18 cellular contexts compared by ENCODE assay signal in genomic region chr16:31693733-31694132, GRCh38.
DNase-seq lines count a peak whose midpoint lies in the region; ATAC-seq, FAIRE-seq and TF ChIP-seq lines count a peak whose summit lies in the region.
"Had no signal": no experiment of that assay in that cellular context is flagged by ENCODE, and none has a peak within 500 bp of the region (broad histone marks: within the 10 kb centered on the region; RNA-seq: fewer than 3 reads in every experiment).

No MANE protein-coding gene starts in this region.

- H3K9ac ChIP-seq in HepG2 (ENCODE audit: insufficient read depth, low read depth, low read length) (no peak overlapping the region), mesenchymal stem cell (ENCODE audit: low read length) (no peak overlapping the region)
- H3K9ac ChIP-seq: BLaER1 had no signal

- TF ChIP-seq CTCF in HepG2 (CRISPR knock-in tag; IDR thresholded peaks at IDR 0.05) (no peak), right lobe of liver (IDR thresholded peaks at IDR 0.05) (no peak), bronchial epithelial cell (IDR thresholded peaks at IDR 0.05; ENCODE audit: insufficient read depth, low read length, severe bottlenecking) (no peak), GM23338 (conservative IDR thresholded peaks at IDR 0.05; ENCODE audit: low read depth in 2 of 2) (no peak)

- TF ChIP-seq EP300 in HepG2 (IDR thresholded peaks at IDR 0.05; ENCODE audit: low read depth in 2 of 2, low read length in 2 of 2): no peak
- no peak for TF ChIP-seq EP300 in HepG2 (CRISPR knock-in tag; IDR thresholded peaks at IDR 0.05; ENCODE audit: borderline replicate concordance)

- WGBS in HepG2 (ENCODE audit: low lambda C conversion rate): 78% methylated on average over 6 of the region's 6 CpGs
- 86% methylated on average over 6 of the region's 6 CpGs for WGBS in right lobe of liver (ENCODE audit: insufficient coverage, low coverage, low lambda C conversion rate, missing lambda C conversion rate)
- WGBS in mesenchymal stem cell: 96% methylated on average over 5 of the region's 6 CpGs
- WGBS in thymus: 96% methylated on average over 6 of the region's 6 CpGs

- no peak overlapping the region for H3K23ac ChIP-seq in mesenchymal stem cell (ENCODE audit: low read length in 2 of 2)

- no peak for TF ChIP-seq RAD21 in HepG2 (CRISPR knock-in tag; IDR thresholded peaks at IDR 0.05)

- H3K36me3 ChIP-seq in HepG2 (replicated peaks in 1 of 2; ENCODE audit: control insufficient read depth in 1 of 2, insufficient read depth in 2 of 2, low read length in 2 of 2) (no peaks in the 10 kb centered on the region), right lobe of liver (no peaks in the 10 kb centered on the region), bronchial epithelial cell (ENCODE audit: control insufficient read depth, insufficient read depth, low read length) (no peaks in the 10 kb centered on the region), mesenchymal stem cell (ENCODE audit: control insufficient read depth in 1 of 2, insufficient read depth in 2 of 2, low read depth in 1 of 2, low read length in 2 of 2) (no peaks in the 10 kb centered on the region), thymus (ENCODE audit: control insufficient read depth, insufficient read depth) (no peaks in the 10 kb centered on the region), GM23338 (ENCODE audit: insufficient read depth) (no peaks in the 10 kb centered on the region)
- H3K36me3 ChIP-seq: BLaER1 had no signal

- H2BK120ac ChIP-seq in mesenchymal stem cell (ENCODE audit: low read depth, low read length): no peak overlapping the region

- no peaks in the 10 kb centered on the region for H3F3A ChIP-seq in GM23338 (replicated peaks; ENCODE audit: low read depth)

- no TSS peak for BruUV-seq in HepG2 (replicated peaks; lab: Mats Ljungman, UMichigan)

- H2AFZ ChIP-seq in HepG2 (ENCODE audit: low read length) (no peak overlapping the region), mesenchymal stem cell (ENCODE audit: low read depth, low read length) (no peak overlapping the region), GM23338 (no peak overlapping the region)

- TF ChIP-seq POLR2A in HepG2 (IDR thresholded peaks at IDR 0.05; ENCODE audit: insufficient read depth in 1 of 2, low read depth in 2 of 2, low read length in 2 of 2) (no peak), right lobe of liver (IDR thresholded peaks at IDR 0.05) (no peak)

- no peaks in the 10 kb centered on the region for H3K9me2 ChIP-seq in GM23338 (ENCODE audit: insufficient read depth)

- H4K20me1 ChIP-seq in HepG2 (ENCODE audit: insufficient read depth, low read length) (no peaks in the 10 kb centered on the region), GM23338 (replicated peaks; ENCODE audit: insufficient read depth) (no peaks in the 10 kb centered on the region)
- H4K20me1 ChIP-seq: BLaER1 had no signal

- POLR2A ChIA-PET in HepG2 (lab: Yijun Ruan, JAX): no interaction called here

- H3K4me1 ChIP-seq in HepG2 (ENCODE audit: insufficient read depth, low read length): peaks cover 13% of the 10 kb centered on the region
- no peaks in the 10 kb centered on the region for H3K4me1 ChIP-seq in right lobe of liver
- H3K4me1 ChIP-seq in mesenchymal stem cell (ENCODE audit: control insufficient read depth, insufficient read depth, low read depth, low read length): peaks cover 2% of the 10 kb centered on the region
- H3K4me1 ChIP-seq in thymus (ENCODE audit: control insufficient read depth, insufficient read depth, low read length): peaks cover 5% of the 10 kb centered on the region
- no peaks in the 10 kb centered on the region for H3K4me1 ChIP-seq in GM23338 (ENCODE audit: insufficient read depth)

- ATAC-seq in HepG2: no peak
- ATAC-seq in right lobe of liver: no peak
- ATAC-seq in GM23338: no peak

- H3K79me2 ChIP-seq in HepG2 (ENCODE audit: insufficient read depth, low read length) (no peaks in the 10 kb centered on the region), GM23338 (replicated peaks; ENCODE audit: insufficient read depth) (no peaks in the 10 kb centered on the region)

- H3K9me3 Mint-ChIP-seq in GM23338: peaks cover 26% of the 10 kb centered on the region
- H3K9me3 Mint-ChIP-seq: HFFc6 had no signal

- H3K36me3 Mint-ChIP-seq in GM23338 (ENCODE audit: low read depth): no peaks in the 10 kb centered on the region
- H3K36me3 Mint-ChIP-seq: CD14-positive monocyte; CD4-positive, alpha-beta memory T cell had no signal

- H3K27ac ChIP-seq in HepG2 (ENCODE audit: extremely low read length, insufficient read depth, low read length) (no peak overlapping the region), right lobe of liver (no peak overlapping the region), mesenchymal stem cell (ENCODE audit: low read length, poor library complexity, severe bottlenecking) (no peak overlapping the region), thymus (ENCODE audit: low read depth) (peak overlapping the region; percentile 60), GM23338 (ENCODE audit: low read depth) (no peak overlapping the region)
- H3K27ac ChIP-seq: BLaER1 had no signal

- H2BK12ac ChIP-seq in mesenchymal stem cell (ENCODE audit: low read length in 2 of 2): no peak overlapping the region

- no peaks in the 10 kb centered on the region for H3K79me1 ChIP-seq in mesenchymal stem cell (replicated peaks; ENCODE audit: low read length, poor library complexity, severe bottlenecking)

- H3K4me2 ChIP-seq in HepG2 (ENCODE audit: low read depth, low read length) (no peak overlapping the region), mesenchymal stem cell (ENCODE audit: low read length, poor library complexity, severe bottlenecking) (no peak overlapping the region), GM23338 (no peak overlapping the region)
- H3K4me2 ChIP-seq: BLaER1 had no signal

- H3K9me3 ChIP-seq in HepG2 (ENCODE audit: low read length): no peaks in the 10 kb centered on the region
- no peaks in the 10 kb centered on the region for H3K9me3 ChIP-seq in right lobe of liver
- no peaks in the 10 kb centered on the region for H3K9me3 ChIP-seq in mesenchymal stem cell (ENCODE audit: control insufficient read depth, low read length)
- no peaks in the 10 kb centered on the region for H3K9me3 ChIP-seq in thymus (ENCODE audit: control insufficient read depth)
- H3K9me3 ChIP-seq: BLaER1 had no signal

- FAIRE-seq in HepG2 (lab: Jason Lieb, UNC) (no peak), bronchial epithelial cell (lab: Jason Lieb, UNC) (peak; percentile 36)
- FAIRE-seq: H54 had no signal

- no peak overlapping the region for H3K4me3 Mint-ChIP-seq in GM23338
- H3K4me3 Mint-ChIP-seq: CD14-positive monocyte; CD4-positive, alpha-beta memory T cell; HFFc6 had no signal

- DNase-seq in HepG2 (ENCODE audit: low spot score) (no peak), right lobe of liver (no peak), bronchial epithelial cell (ENCODE audit: low read depth) (no peak), mesenchymal stem cell (no peak), foreskin melanocyte (no peak), GM23338 (ENCODE audit: low spot score) (no peak)
- no peak for DNase-seq in activated CD8-positive, alpha-beta memory T cell treated with anti-CD3 and anti-CD28 coated beads, Interleukin-2, amount 50 U/mL, for 4 hours
- DNase-seq: 8988T; CD4-positive, alpha-beta memory T cell; DMS153; DMS79; GF-D8; HCEC 1CT; HFFc6 had no signal

- no peak overlapping the region for H3K14ac ChIP-seq in mesenchymal stem cell (ENCODE audit: low read length in 2 of 2)

- no peak overlapping the region for H3K4ac ChIP-seq in mesenchymal stem cell (ENCODE audit: low read depth in 1 of 2, low read length in 2 of 2)

- H3K27me3 ChIP-seq in HepG2 (ENCODE audit: control insufficient read depth in 1 of 2, insufficient read depth in 2 of 2, low read length in 2 of 2): no peaks in the 10 kb centered on the region; a peak in 1 of 5 replicates
- no peaks in the 10 kb centered on the region for H3K27me3 ChIP-seq in right lobe of liver
- no peaks in the 10 kb centered on the region for H3K27me3 ChIP-seq in bronchial epithelial cell (ENCODE audit: control insufficient read depth, insufficient read depth, low read length)
- H3K27me3 ChIP-seq in mesenchymal stem cell (ENCODE audit: control insufficient read depth in 1 of 2, insufficient read depth in 1 of 2, low read length in 2 of 2): peaks cover 16 to 19% of the 10 kb centered on the region in 2 experiments
- no peaks in the 10 kb centered on the region for H3K27me3 ChIP-seq in thymus (ENCODE audit: control insufficient read depth, insufficient read depth)
- no peaks in the 10 kb centered on the region for H3K27me3 ChIP-seq in GM23338 (ENCODE audit: insufficient read depth)
- H3K27me3 ChIP-seq: BLaER1 had no signal

- peak overlapping the region; percentile 23 for H4K91ac ChIP-seq in mesenchymal stem cell (ENCODE audit: low read length)

- H3K4me3 ChIP-seq in HepG2 (replicated peaks in 1 of 3; ENCODE audit: insufficient read depth in 1 of 3, low read depth in 2 of 3, low read length in 3 of 3) (no peak overlapping the region), right lobe of liver (no peak overlapping the region), bronchial epithelial cell (ENCODE audit: low read depth, low read length) (no peak overlapping the region), mesenchymal stem cell (ENCODE audit: insufficient read depth in 1 of 2, low read depth in 1 of 2, low read length in 2 of 2) (no peak overlapping the region), thymus (ENCODE audit: low read length) (no peak overlapping the region), GM23338 (no peak overlapping the region)
- H3K4me3 ChIP-seq: BLaER1 had no signal

- H4K8ac ChIP-seq in mesenchymal stem cell (ENCODE audit: low read length): no peak overlapping the region

- CTCF ChIA-PET in HepG2 (lab: Yijun Ruan, JAX; ENCODE audit: low intra/inter-chr PET ratio, low total read pairs): no interaction called here

- H2AK5ac ChIP-seq in mesenchymal stem cell (ENCODE audit: low read length, severe bottlenecking): no peak overlapping the region

- intact Hi-C loops in HepG2 (cut with micrococcal nuclease; ENCODE audit: unreplicated experiment): no loop called here
- intact Hi-C loops in right lobe of liver (cut with DNase I): loop anchor here in 1 of 2 donors (10.0 kb wide), 1 partner anchor 219 kb away; the partner anchor contains the start of gene TGFB1I1

- in situ Hi-C loops in HepG2 (cut with HindIII; ENCODE audit: extremely low pct_ligation_motif_present, low pct_unique_long_range_greater_than_20kb): no loop called here

- H3K18ac ChIP-seq in mesenchymal stem cell (ENCODE audit: low read depth in 1 of 2, low read length in 2 of 2): no peak overlapping the region

- no peaks in the 10 kb centered on the region for H3K4me1 Mint-ChIP-seq in GM23338
- H3K4me1 Mint-ChIP-seq: CD14-positive monocyte had no signal

- H2BK5ac ChIP-seq in mesenchymal stem cell (ENCODE audit: low read depth, low read length, poor library complexity, severe bottlenecking): no peak overlapping the region

- no peak overlapping the region for H3K27ac Mint-ChIP-seq in GM23338
- H3K27ac Mint-ChIP-seq: CD14-positive monocyte; CD4-positive, alpha-beta memory T cell; HFFc6 had no signal

- no peak overlapping the region for H2BK15ac ChIP-seq in mesenchymal stem cell (ENCODE audit: low read depth, poor library complexity, severe bottlenecking)

- H3K27me3 Mint-ChIP-seq in GM23338 (ENCODE audit: insufficient read depth, low read depth, poor library complexity): peaks cover 5% of the 10 kb centered on the region
- H3K27me3 Mint-ChIP-seq: CD4-positive, alpha-beta memory T cell had no signal

TF ChIP-seq in HepG2, 621 proteins besides CTCF, POLR2A, EP300 and RAD21 (continues in another document):
- TF ChIP-seq SIN3A (IDR thresholded peaks at IDR 0.05; ENCODE audit: borderline replicate concordance, low read depth, low read length): no peak
